In genomic region chr2:207148025-207148424, GRCh38 we compare ENCODE assay signal across 16 cellular contexts. TPM values are rescaled to one million over a fixed set of nuclear protein-coding genes. Genes with fewer than 3 reads are reported as not detected.
A peak's percentile ranks its signal among the peaks of the same experiment; 100 is the strongest.
DNase-seq lines count a peak whose midpoint lies in the region; ATAC-seq and TF ChIP-seq lines count a peak whose summit lies in the region.
"Had no signal": no experiment of that assay in that cellular context is flagged by ENCODE, and none has a peak within 500 bp of the region (broad histone marks: within the 10 kb centered on the region; RNA-seq: fewer than 3 reads in every experiment).

No MANE protein-coding gene starts in this region.

- DNase-seq in CD4-positive, alpha-beta T cell, result no peak
- DNase-seq in NCI-H69 (lab: John Stamatoyannopoulos, UW), result peak; percentile 63
- DNase-seq in esophagus muscularis mucosa (ENCODE audit: extremely low spot score), result no peak
- no peak for DNase-seq in osteoblast (ENCODE audit: insufficient read length, low spot score, missing footprints)
- no peak for DNase-seq in activated CD8-positive, alpha-beta memory T cell treated with anti-CD3 and anti-CD28 coated beads, Interleukin-2, amount 10 ng/mL, durations not matched to agents 7 days and 5 days
- DNase-seq in PC-9, result no peak
- DNase-seq: activated CD4-positive, CD25-positive, alpha-beta regulatory T cell; amniotic stem cell; BE2C; NCI-H2029; nucleus accumbens; stimulated activated CD8-positive, alpha-beta memory T cell treated with anti-CD3 and anti-CD28 coated beads, Interleukin-4, amount 100 ng/mL, for 48 hours had no signal

- H3K4me2 ChIP-seq in osteoblast (ENCODE audit: insufficient read depth, low read length) (peak overlapping the region; percentile 5), PC-9 (no peak overlapping the region)
- H3K4me2 ChIP-seq: KMS-11 had no signal

- peaks cover 96 to 100% (median 98%) of the 10 kb centered on the region in 4 donors for H3K4me1 ChIP-seq in esophagus muscularis mucosa
- peaks cover 45% of the 10 kb centered on the region for H3K4me1 ChIP-seq in osteoblast (ENCODE audit: insufficient read depth, low read length)
- H3K4me1 ChIP-seq in PC-9 (replicated peaks; ENCODE audit: insufficient read depth), result no peaks in the 10 kb centered on the region

- H3K36me3 Mint-ChIP-seq in CD4-positive, alpha-beta T cell (ENCODE audit: low read depth), result peaks cover 43% of the 10 kb centered on the region
- H3K36me3 Mint-ChIP-seq in activated CD8-positive, alpha-beta memory T cell treated with anti-CD3 and anti-CD28 coated beads, Interleukin-2, amount 10 ng/mL, durations not matched to agents 7 days and 5 days, result peaks cover 4% of the 10 kb centered on the region

- H3F3A ChIP-seq in PC-9 (ENCODE audit: insufficient read depth, low read depth), result no peaks in the 10 kb centered on the region

- H3K9me3 ChIP-seq in CD4-positive, alpha-beta T cell (ENCODE audit: control insufficient read depth, low read length), result no peaks in the 10 kb centered on the region
- H3K9me3 ChIP-seq in esophagus muscularis mucosa (no peaks in the 10 kb centered on the region), osteoblast (ENCODE audit: low read depth, low read length) (no peaks in the 10 kb centered on the region), PC-9 (ENCODE audit: insufficient read depth, low read depth) (no peaks in the 10 kb centered on the region)
- H3K9me3 ChIP-seq: BE2C had no signal

- no peaks in the 10 kb centered on the region for H3K9me2 ChIP-seq in PC-9 (ENCODE audit: insufficient read depth)

- H2AFZ ChIP-seq in osteoblast (ENCODE audit: low read length), result no peak overlapping the region
- no peak overlapping the region for H2AFZ ChIP-seq in PC-9

- intact Hi-C loops in CD4-positive, alpha-beta T cell (cut with DNase I, micrococcal nuclease), result no loop called here
- intact Hi-C loops in esophagus muscularis mucosa (cut with DNase I), result no loop called here
- intact Hi-C loops in PC-9 (cut with micrococcal nuclease; ENCODE audit: unreplicated experiment), result no loop called here

- TF ChIP-seq POLR2A in esophagus muscularis mucosa (IDR thresholded peaks at IDR 0.05; ENCODE audit: low read depth), result no peak

- no peak for TF ChIP-seq EP300 in esophagus muscularis mucosa (IDR thresholded peaks at IDR 0.05)

- BruUV-seq in PC-9 (replicated peaks; lab: Mats Ljungman, UMichigan), result no TSS peak

- H3K79me2 ChIP-seq in osteoblast (ENCODE audit: insufficient read depth, low read length) (peaks cover 99% of the 10 kb centered on the region), PC-9 (ENCODE audit: low read depth) (peaks cover 14% of the 10 kb centered on the region; the same call in 1 of the 2 replicates)

- TF ChIP-seq CTCF in CD4-positive, alpha-beta T cell (IDR thresholded peaks at IDR 0.05), result no peak
- TF ChIP-seq CTCF in esophagus muscularis mucosa (IDR thresholded peaks at IDR 0.05), result no peak
- no peak for TF ChIP-seq CTCF in osteoblast (IDR thresholded peaks at IDR 0.05; ENCODE audit: extremely low read depth, low read depth, low read length)
- no peak for TF ChIP-seq CTCF in PC-9 (conservative IDR thresholded peaks at IDR 0.05)

- H3K9me3 Mint-ChIP-seq in CD4-positive, alpha-beta T cell, result no peaks in the 10 kb centered on the region
- no peaks in the 10 kb centered on the region for H3K9me3 Mint-ChIP-seq in activated CD8-positive, alpha-beta memory T cell treated with anti-CD3 and anti-CD28 coated beads, Interleukin-2, amount 10 ng/mL, durations not matched to agents 7 days and 5 days (ENCODE audit: low read depth)

- H4K20me1 ChIP-seq in osteoblast (ENCODE audit: insufficient read depth, low read length) (peaks cover 73% of the 10 kb centered on the region), PC-9 (ENCODE audit: insufficient read depth) (no peaks in the 10 kb centered on the region)

- ATAC-seq in CD4-positive, alpha-beta T cell (ENCODE audit: poor library complexity), result no peak
- ATAC-seq in HG03520 (IDR thresholded peaks at IDR 0.05; ENCODE audit: unreplicated experiment) (no peak), GM21447 (IDR thresholded peaks at IDR 0.05; ENCODE audit: unreplicated experiment) (no peak)
- ATAC-seq in activated CD8-positive, alpha-beta memory T cell treated with anti-CD3 and anti-CD28 coated beads, Interleukin-2, amount 10 ng/mL, durations not matched to agents 7 days and 5 days, result no peak

- H3K36me3 ChIP-seq in esophagus muscularis mucosa (no peaks in the 10 kb centered on the region), osteoblast (ENCODE audit: insufficient read depth, low read length) (peaks cover 11% of the 10 kb centered on the region), PC-9 (ENCODE audit: low read depth) (no peaks in the 10 kb centered on the region)

- peaks cover 74% of the 10 kb centered on the region for H3K4me1 Mint-ChIP-seq in CD4-positive, alpha-beta T cell (ENCODE audit: low read depth)
- H3K4me1 Mint-ChIP-seq in activated CD8-positive, alpha-beta memory T cell treated with anti-CD3 and anti-CD28 coated beads, Interleukin-2, amount 10 ng/mL, durations not matched to agents 7 days and 5 days, result peaks cover 24% of the 10 kb centered on the region

- POLR2A ChIA-PET in CD4-positive, alpha-beta T cell (lab: Charles Lee), result interaction anchor here (0.6 to 6.6 kb wide), 5 partner anchors 8 to 383 kb away, joined by 3 to 69 read pairs (median 4); partner anchors contain the start of genes FASTKD2, KLF7 and MDH1B
- POLR2A ChIA-PET in PC-9 (lab: Charles Lee; ENCODE audit: unreplicated experiment), result no interaction called here

- H3K27ac ChIP-seq in CD4-positive, alpha-beta T cell (ENCODE audit: low read depth, low read length), result no peak overlapping the region
- H3K27ac ChIP-seq in esophagus muscularis mucosa (replicated peaks in 1 of 4) (peak overlapping the region; percentile 83 to 100 (median 85)), osteoblast (ENCODE audit: low read depth, low read length) (no peak overlapping the region), PC-9 (no peak overlapping the region)
- H3K27ac ChIP-seq: KMS-11 had no signal

- H3K4me3 ChIP-seq in esophagus muscularis mucosa (no peak overlapping the region), osteoblast (ENCODE audit: insufficient read depth, low read length) (no peak overlapping the region), PC-9 (no peak overlapping the region)
- H3K4me3 ChIP-seq: lung had no signal

- 89% methylated on average over 2 of the region's 2 CpGs for WGBS in esophagus muscularis mucosa

- CTCF ChIA-PET in CD4-positive, alpha-beta T cell (lab: Charles Lee), result no interaction called here
- CTCF ChIA-PET in activated CD8-positive, alpha-beta memory T cell treated with anti-CD3 and anti-CD28 coated beads, Interleukin-2, amount 10 ng/mL, durations not matched to agents 7 days and 5 days (lab: Charles Lee), result interaction anchor here (0.9 kb wide), 1 partner anchor 9 kb away, joined by 3 read pairs; no protein-coding TSS in a partner anchor
- CTCF ChIA-PET in PC-9 (lab: Charles Lee), result no interaction called here

- H3K27me3 ChIP-seq in CD4-positive, alpha-beta T cell (ENCODE audit: control insufficient read depth, insufficient read depth, low read length), result no peaks in the 10 kb centered on the region
- peaks cover 0 to 5% (median 0%) of the 10 kb centered on the region in 4 donors for H3K27me3 ChIP-seq in esophagus muscularis mucosa
- no peaks in the 10 kb centered on the region for H3K27me3 ChIP-seq in osteoblast (ENCODE audit: insufficient read depth, low read length)
- no peaks in the 10 kb centered on the region for H3K27me3 ChIP-seq in PC-9 (ENCODE audit: insufficient read depth, low read depth)
- H3K27me3 ChIP-seq: BE2C had no signal

- H3K27me3 Mint-ChIP-seq in CD4-positive, alpha-beta T cell, result no peaks in the 10 kb centered on the region
- peaks cover 35% of the 10 kb centered on the region for H3K27me3 Mint-ChIP-seq in activated CD8-positive, alpha-beta memory T cell treated with anti-CD3 and anti-CD28 coated beads, Interleukin-2, amount 10 ng/mL, durations not matched to agents 7 days and 5 days

- H3K4me3 Mint-ChIP-seq in CD4-positive, alpha-beta T cell, result no peak overlapping the region
- H3K4me3 Mint-ChIP-seq in activated CD8-positive, alpha-beta memory T cell treated with anti-CD3 and anti-CD28 coated beads, Interleukin-2, amount 10 ng/mL, durations not matched to agents 7 days and 5 days, result no peak overlapping the region

- peak overlapping the region; percentile 64 for H3K27ac Mint-ChIP-seq in CD4-positive, alpha-beta T cell
- H3K27ac Mint-ChIP-seq in activated CD8-positive, alpha-beta memory T cell treated with anti-CD3 and anti-CD28 coated beads, Interleukin-2, amount 10 ng/mL, durations not matched to agents 7 days and 5 days, result no peak overlapping the region

RNA-seq across cellular contexts. Expression of gene KLF7, which starts 17.7 kb away (rescaled TPM):
- total RNA-seq in CD4-positive, alpha-beta T cell, result 10 to 100 TPM; 90.1 to 96.9 TPM
- total RNA-seq in esophagus muscularis mucosa (10 to 100 TPM; 25.3 to 47.4 (median 36.9) TPM), osteoblast (31.1 and 38.9 TPM in 2 replicates), PC-9 (2021) (12.5 and 20.0 TPM in 2 replicates)
- total RNA-seq in activated CD8-positive, alpha-beta memory T cell treated with anti-CD3 and anti-CD28 coated beads, Interleukin-2, amount 10 ng/mL, durations not matched to agents 7 days and 5 days, result 1 to 10 TPM; 4.7 to 6.8 TPM

Comparison
In these comparisons a context has a peak if more than half of its experiments do, and no peak if none do; other contexts are left out.
1. H3K27ac ChIP-seq: peak in esophagus muscularis mucosa (4 of 4); none in CD4-positive, alpha-beta T cell (single experiment), osteoblast (single experiment) and PC-9 (single experiment).